In genomic region chr17:63915743-63916142, GRCh38 we compare ENCODE assay signal across 14 cellular contexts. TPM values are rescaled to one million over a fixed set of nuclear protein-coding genes. Genes with fewer than 3 reads are reported as not detected.
DNase-seq lines count a peak whose midpoint lies in the region; ATAC-seq, FAIRE-seq and TF ChIP-seq lines count a peak whose summit lies in the region.
"Not testable (repeated sequence)": the region's sequence is repeated elsewhere in the genome, so short reads cannot be mapped to it uniquely, and the experiment has no call there.
"Had no signal": no experiment of that assay in that cellular context is flagged by ENCODE, and none has a peak within 500 bp of the region (broad histone marks: within the 10 kb centered on the region; RNA-seq: fewer than 3 reads in every experiment).

No MANE protein-coding gene starts in this region.

- dilution Hi-C loops in endothelial cell of umbilical vein (cut with MboI; ENCODE audit: extremely low pct_ligation_motif_present, low sequenced_read_pairs): not testable (repeated sequence)

- peak overlapping the region; percentile 63 to 82 (median 74) for H3K4me2 ChIP-seq in BLaER1 treated with 17β-estradiol and CSF1 and Interleukin-3, amounts not matched to agents 10 nM and 100 nM
- peak overlapping the region; percentile 22 for H3K4me2 ChIP-seq in SU-DHL-6 (ENCODE audit: low read depth, low read length, poor library complexity, severe bottlenecking)
- H3K4me2 ChIP-seq in endothelial cell of umbilical vein (ENCODE audit: insufficient read depth, low read length): not testable (repeated sequence)

- not testable (repeated sequence) for H3K4me3 ChIP-seq in BLaER1 treated with 17β-estradiol and CSF1 and Interleukin-3, amounts not matched to agents 10 nM and 100 nM; SU-DHL-6 (ENCODE audit: insufficient read depth, low read length, poor library complexity, severe bottlenecking); endothelial cell of umbilical vein (replicated peaks in 1 of 3; ENCODE audit: insufficient read depth in 1 of 3, low read depth in 1 of 3, low read length in 3 of 3)

- H4K20me1 ChIP-seq in BLaER1 treated with 17β-estradiol and CSF1 and Interleukin-3, amounts not matched to agents 10 nM and 100 nM; SU-DHL-6 (ENCODE audit: low read depth, low read length); endothelial cell of umbilical vein (replicated peaks; ENCODE audit: control insufficient read depth, extremely low read depth, insufficient read depth, low read length): not testable (repeated sequence)

- not testable (repeated sequence) for H3K36me3 Mint-ChIP-seq in stimulated activated naive B cell treated with anti-CD40 and anti-IgM and Interleukin-4, amounts not matched to agents 10 μg/mL and 1 μg/mL and 100 μg/mL, for 72 hours

- peak overlapping the region in 1 of 11 experiments; percentile 26; a peak in 1 of 22 replicates for H3K9ac ChIP-seq in BLaER1 treated with 17β-estradiol and CSF1 and Interleukin-3, amounts not matched to agents 10 nM and 100 nM
- H3K9ac ChIP-seq in SU-DHL-6 (ENCODE audit: low read length); endothelial cell of umbilical vein (replicated peaks; ENCODE audit: extremely low read depth, insufficient read depth, low read length): not testable (repeated sequence)

- not testable (repeated sequence) for H3K27me3 Mint-ChIP-seq in stimulated activated naive B cell treated with anti-CD40 and anti-IgM and Interleukin-4, amounts not matched to agents 10 μg/mL and 1 μg/mL and 100 μg/mL, for 72 hours

- H3K9me1 ChIP-seq in endothelial cell of umbilical vein (replicated peaks; ENCODE audit: control insufficient read depth, extremely low read depth, insufficient read depth, low read length): not testable (repeated sequence)

- FAIRE-seq in GM18507 (lab: Jason Lieb, UNC) (peak; percentile 79), endothelial cell of umbilical vein (lab: Jason Lieb, UNC) (peak; percentile 63)

- H3K79me2 ChIP-seq in SU-DHL-6 (ENCODE audit: insufficient read depth, low read length); endothelial cell of umbilical vein (ENCODE audit: control insufficient read depth, insufficient read depth, low read length): not testable (repeated sequence)

- POLR2A ChIA-PET in endothelial cell of umbilical vein (lab: Charles Lee): not testable (repeated sequence)

- not testable (repeated sequence) for DNase-seq in GM18507 (ENCODE audit: extremely low spot score, insufficient read length, low read depth); endothelial cell of umbilical vein (ENCODE audit: low read depth, low spot score); stimulated activated naive B cell treated with anti-CD40 and anti-IgM and Interleukin-4, amounts not matched to agents 10 μg/mL and 1 μg/mL and 100 μg/mL, for 72 hours
- DNase-seq in NAMALWA (ENCODE audit: low spot score): peak; percentile 67

- not testable (repeated sequence) for H2AFZ ChIP-seq in SU-DHL-6 (ENCODE audit: low read depth, low read length, severe bottlenecking); endothelial cell of umbilical vein (ENCODE audit: low read depth, low read length)

- H3K9me3 Mint-ChIP-seq in stimulated activated naive B cell treated with anti-CD40 and anti-IgM and Interleukin-4, amounts not matched to agents 10 μg/mL and 1 μg/mL and 100 μg/mL, for 72 hours: not testable (repeated sequence)

- not testable (repeated sequence) for H3K9me3 ChIP-seq in BLaER1 treated with 17β-estradiol and CSF1 and Interleukin-3, amounts not matched to agents 10 nM and 100 nM (replicated peaks in 1 of 11); SU-DHL-6 (ENCODE audit: insufficient read depth, low read length); endothelial cell of umbilical vein (replicated peaks; ENCODE audit: control insufficient read depth, insufficient read depth, low read length)

- not testable (repeated sequence) for H3K36me3 ChIP-seq in BLaER1 treated with 17β-estradiol and CSF1 and Interleukin-3, amounts not matched to agents 10 nM and 100 nM; SU-DHL-6 (ENCODE audit: low read length); endothelial cell of umbilical vein (ENCODE audit: control insufficient read depth in 2 of 2, extremely low read depth in 1 of 2, insufficient read depth in 2 of 2, low read length in 2 of 2)

- H3K9me2 ChIP-seq in SU-DHL-6 (replicated peaks; ENCODE audit: insufficient read depth, low read length): not testable (repeated sequence)

- peak overlapping the region; percentile 39 for H3K27ac Mint-ChIP-seq in stimulated activated naive B cell treated with anti-CD40 and anti-IgM and Interleukin-4, amounts not matched to agents 10 μg/mL and 1 μg/mL and 100 μg/mL, for 72 hours

- peaks cover 56 to 76% of the 10 kb centered on the region in 2 donors for H3K4me1 Mint-ChIP-seq in stimulated activated naive B cell treated with anti-CD40 and anti-IgM and Interleukin-4, amounts not matched to agents 10 μg/mL and 1 μg/mL and 100 μg/mL, for 72 hours

- intact Hi-C loops in endothelial cell of umbilical vein (cut with micrococcal nuclease): not testable (repeated sequence)

- H3K4me3 Mint-ChIP-seq in stimulated activated naive B cell treated with anti-CD40 and anti-IgM and Interleukin-4, amounts not matched to agents 10 μg/mL and 1 μg/mL and 100 μg/mL, for 72 hours: peak overlapping the region; percentile 58 to 67

- H3K27ac ChIP-seq in BLaER1 treated with 17β-estradiol and CSF1 and Interleukin-3, amounts not matched to agents 10 nM and 100 nM: 0 out of 22 replicates have a peak overlapping the region, but pooled peaks of 1 of the 11 experiments have one; percentile 22
- not testable (repeated sequence) for H3K27ac ChIP-seq in SU-DHL-6 (ENCODE audit: low read depth, low read length); endothelial cell of umbilical vein (ENCODE audit: insufficient read depth, low read depth, low read length)

- peaks cover 15% of the 10 kb centered on the region for H3F3A ChIP-seq in SU-DHL-6 (ENCODE audit: insufficient read depth)

- H3K27me3 ChIP-seq in BLaER1 treated with 17β-estradiol and CSF1 and Interleukin-3, amounts not matched to agents 10 nM and 100 nM; SU-DHL-6 (ENCODE audit: low read length); endothelial cell of umbilical vein (ENCODE audit: control insufficient read depth in 2 of 2, insufficient read depth in 2 of 2, low read length in 2 of 2): not testable (repeated sequence)

- TF ChIP-seq POLR2A in endothelial cell of umbilical vein (IDR thresholded peaks at IDR 0.05; ENCODE audit: low read depth, low read length): not testable (repeated sequence)

- peak; percentile 52 for ATAC-seq in GM21723 (IDR thresholded peaks at IDR 0.05; ENCODE audit: unreplicated experiment)
- peak; percentile 54 for ATAC-seq in HG03175 (IDR thresholded peaks at IDR 0.05; ENCODE audit: unreplicated experiment)
- peak; percentile 66 to 74 for ATAC-seq in stimulated activated naive B cell treated with anti-CD40 and anti-IgM and Interleukin-4, amounts not matched to agents 10 μg/mL and 1 μg/mL and 100 μg/mL, for 72 hours (replicated peaks)

- peaks cover 13 to 74% (median 56%) of the 10 kb centered on the region in 10 experiments; a peak in 19 of 20 replicates for H3K4me1 ChIP-seq in BLaER1 treated with 17β-estradiol and CSF1 and Interleukin-3, amounts not matched to agents 10 nM and 100 nM
- not testable (repeated sequence) for H3K4me1 ChIP-seq in endothelial cell of umbilical vein (ENCODE audit: control insufficient read depth, extremely low read depth, insufficient read depth, low read length)

- TF ChIP-seq CTCF in SU-DHL-6 (IDR thresholded peaks at IDR 0.05; ENCODE audit: insufficient read depth, low read length, poor library complexity, severe bottlenecking); endothelial cell of umbilical vein (IDR thresholded peaks at IDR 0.05; ENCODE audit: extremely low read depth in 1 of 2, insufficient read depth in 1 of 2, low read depth in 1 of 2, low read length in 2 of 2): not testable (repeated sequence)

- CTCF ChIA-PET in endothelial cell of umbilical vein (lab: Charles Lee): interaction anchor here (1.1 to 7.3 kb wide), 4 partner anchors 31 to 218 kb away, joined by 3 to 183 read pairs (median 82); no protein-coding TSS in a partner anchor

- not testable (repeated sequence) for BruUV-seq in endothelial cell of umbilical vein (replicated peaks; lab: Mats Ljungman, UMichigan)

RNA-seq across cellular contexts. Expression of gene GH1, which starts 2.9 kb away (rescaled TPM):
- not detected in 2 replicates for total RNA-seq in endothelial cell of umbilical vein
- polyA plus RNA-seq in endothelial cell of umbilical vein: not detected in 2 replicates
- polyA plus RNA-seq in endothelial cell of umbilical vein (2011; cell fraction: cytosol; rRNA removed): not detected in 2 replicates
- polyA plus RNA-seq in endothelial cell of umbilical vein (2011; cell fraction: nucleus; rRNA removed): not detected in 2 replicates
- polyA plus RNA-seq in endothelial cell of umbilical vein (2012): not detected in 2 replicates
- not detected in 2 replicates for polyA minus RNA-seq in endothelial cell of umbilical vein
- polyA minus RNA-seq in endothelial cell of umbilical vein (2011; cell fraction: cytosol; rRNA and poly(A)+ RNA removed): not detected
- polyA minus RNA-seq in endothelial cell of umbilical vein (2011; cell fraction: nucleus; rRNA and poly(A)+ RNA removed): not detected in 2 replicates
- total RNA-seq: A172; CD4-positive, alpha-beta T cell; LHCN-M2; Right ventricle myocardium superior; SK-MEL-5 had no signal
- polyA plus RNA-seq: AG04450 had no signal

RNA-seq across cellular contexts. Expression of gene CSHL1, which starts 4.7 kb away (rescaled TPM):
- total RNA-seq in endothelial cell of umbilical vein: not detected in 2 replicates
- not detected in 2 replicates for polyA plus RNA-seq in endothelial cell of umbilical vein
- polyA plus RNA-seq in endothelial cell of umbilical vein (2011; cell fraction: cytosol; rRNA removed): not detected in 2 replicates
- polyA plus RNA-seq in endothelial cell of umbilical vein (2011; cell fraction: nucleus; rRNA removed): not detected in 2 replicates
- polyA plus RNA-seq in endothelial cell of umbilical vein (2012): not detected in 2 replicates
- polyA minus RNA-seq in endothelial cell of umbilical vein: not detected in 2 replicates
- polyA minus RNA-seq in endothelial cell of umbilical vein (2011; cell fraction: cytosol; rRNA and poly(A)+ RNA removed): not detected
- not detected in 2 replicates for polyA minus RNA-seq in endothelial cell of umbilical vein (2011; cell fraction: nucleus; rRNA and poly(A)+ RNA removed)
- total RNA-seq: A172; CD4-positive, alpha-beta T cell; LHCN-M2; Right ventricle myocardium superior; SK-MEL-5 had no signal
- polyA plus RNA-seq: AG04450 had no signal

RNA-seq across cellular contexts. Expression of gene CD79B, which starts 16.4 kb away (rescaled TPM):
- total RNA-seq in endothelial cell of umbilical vein: 0.60 and 2.1 TPM in 2 replicates
- 2.2 and 3.9 TPM in 2 replicates for polyA plus RNA-seq in endothelial cell of umbilical vein
- polyA plus RNA-seq in endothelial cell of umbilical vein (2011; cell fraction: cytosol; rRNA removed): 2.5 and 2.7 TPM in 2 replicates
- 0.41 and 0.67 TPM in 2 replicates for polyA plus RNA-seq in endothelial cell of umbilical vein (2011; cell fraction: nucleus; rRNA removed)
- 2.3 and 2.7 TPM in 2 replicates for polyA plus RNA-seq in endothelial cell of umbilical vein (2012)
- 0.29 and 1.9 TPM in 2 replicates for polyA minus RNA-seq in endothelial cell of umbilical vein
- polyA minus RNA-seq in endothelial cell of umbilical vein (2011; cell fraction: cytosol; rRNA and poly(A)+ RNA removed): not detected
- polyA minus RNA-seq in endothelial cell of umbilical vein (2011; cell fraction: nucleus; rRNA and poly(A)+ RNA removed): 0.34 TPM in 1 of 2 replicates, not detected in the other
- total RNA-seq: LHCN-M2 had no signal
- polyA plus RNA-seq: AG04450 had no signal

RNA-seq across cellular contexts. Expression of gene CSH1, which starts 19.4 kb away (rescaled TPM):
- not detected in 2 replicates for total RNA-seq in endothelial cell of umbilical vein
- polyA plus RNA-seq in endothelial cell of umbilical vein: not detected in 2 replicates
- polyA plus RNA-seq in endothelial cell of umbilical vein (2011; cell fraction: cytosol; rRNA removed): not detected in 2 replicates
- polyA plus RNA-seq in endothelial cell of umbilical vein (2011; cell fraction: nucleus; rRNA removed): not detected in 2 replicates
- not detected in 2 replicates for polyA plus RNA-seq in endothelial cell of umbilical vein (2012)
- polyA minus RNA-seq in endothelial cell of umbilical vein: not detected in 2 replicates
- polyA minus RNA-seq in endothelial cell of umbilical vein (2011; cell fraction: cytosol; rRNA and poly(A)+ RNA removed): not detected
- polyA minus RNA-seq in endothelial cell of umbilical vein (2011; cell fraction: nucleus; rRNA and poly(A)+ RNA removed): not detected in 2 replicates
- total RNA-seq: A172; CD4-positive, alpha-beta T cell; LHCN-M2; Right ventricle myocardium superior; SK-MEL-5 had no signal
- polyA plus RNA-seq: AG04450 had no signal

RNA-seq across cellular contexts. Expression of gene GH2, which starts 34.0 kb away (rescaled TPM):
- total RNA-seq in endothelial cell of umbilical vein: not detected in 2 replicates
- not detected in 2 replicates for polyA plus RNA-seq in endothelial cell of umbilical vein
- not detected in 2 replicates for polyA plus RNA-seq in endothelial cell of umbilical vein (2011; cell fraction: cytosol; rRNA removed)
- not detected in 2 replicates for polyA plus RNA-seq in endothelial cell of umbilical vein (2011; cell fraction: nucleus; rRNA removed)
- not detected in 2 replicates for polyA plus RNA-seq in endothelial cell of umbilical vein (2012)
- not detected in 2 replicates for polyA minus RNA-seq in endothelial cell of umbilical vein
- not detected for polyA minus RNA-seq in endothelial cell of umbilical vein (2011; cell fraction: cytosol; rRNA and poly(A)+ RNA removed)
- polyA minus RNA-seq in endothelial cell of umbilical vein (2011; cell fraction: nucleus; rRNA and poly(A)+ RNA removed): not detected in 2 replicates
- total RNA-seq: A172; CD4-positive, alpha-beta T cell; LHCN-M2; Right ventricle myocardium superior; SK-MEL-5 had no signal
- polyA plus RNA-seq: AG04450 had no signal
